Comparison of ENCODE assay signal across 8 cellular contexts in the genomic region with DNA sequence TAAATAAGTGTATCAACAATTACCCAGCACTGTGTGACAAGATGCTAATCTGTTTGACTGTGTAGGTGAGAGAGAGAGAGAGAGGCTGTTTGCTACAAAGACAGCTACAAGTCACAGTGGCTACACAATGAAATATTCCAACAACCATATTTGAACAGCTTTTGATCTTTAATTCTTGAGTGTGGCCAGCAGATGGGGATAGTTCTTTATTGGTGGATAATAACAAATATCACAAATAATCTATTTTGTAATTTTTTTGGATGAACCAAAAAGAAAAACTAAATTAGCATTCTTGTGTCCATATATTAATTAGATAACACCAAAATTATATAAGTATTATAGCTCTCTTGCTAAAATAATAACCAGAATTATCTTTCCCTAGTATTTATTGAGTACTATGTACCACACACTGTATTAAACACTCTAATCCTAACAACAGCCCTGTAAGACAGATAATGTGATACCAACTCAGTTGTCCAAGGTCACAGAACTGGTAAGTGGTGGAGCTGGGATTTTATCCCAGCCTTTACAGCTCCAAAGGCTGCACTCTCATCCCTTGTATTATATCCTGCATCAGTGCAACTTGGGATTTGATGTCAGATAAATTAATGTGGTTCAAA.
DNase-seq lines count a peak whose midpoint lies in the region; ATAC-seq and TF ChIP-seq lines count a peak whose summit lies in the region.

No MANE protein-coding gene starts in this region.

- H3K36me3 Mint-ChIP-seq in T-helper 17 cell (ENCODE audit: low read depth) = peaks cover 4% of the 10 kb centered on the region

- H3K4me3 ChIP-seq in cardiac muscle cell = no peak overlapping the region
- no peak overlapping the region for H3K4me3 ChIP-seq in epithelial cell of proximal tubule (ENCODE audit: low read depth, low read length)

- H3K9me3 ChIP-seq in cardiac muscle cell (ENCODE audit: low read depth) (no peaks in the 10 kb centered on the region), T-helper 17 cell (ENCODE audit: control insufficient read depth, low read length, poor library complexity, severe bottlenecking) (no peaks in the 10 kb centered on the region)

- peak; percentile 45 for TF ChIP-seq CTCF in cardiac muscle cell (IDR thresholded peaks at IDR 0.05; ENCODE audit: low read depth, low read length)
- TF ChIP-seq CTCF in epithelial cell of proximal tubule (conservative IDR thresholded peaks at IDR 0.05; ENCODE audit: low read depth, low read length) = peak; percentile 49

- peaks cover 5% of the 10 kb centered on the region for H3K4me1 Mint-ChIP-seq in T-helper 17 cell

- no peak for ATAC-seq in left cardiac atrium
- ATAC-seq in activated CD4-positive, CD25-positive, alpha-beta regulatory T cell treated with anti-CD3 and anti-CD28 coated beads, Interleukin-2, amount 50 U/mL, for 24 hours = no peak
- ATAC-seq in T-helper 17 cell = no peak

- no peaks in the 10 kb centered on the region for H3K27me3 ChIP-seq in cardiac muscle cell

- peak; percentile 34 to 63 for DNase-seq in cardiac muscle cell (ENCODE audit: low read depth in 1 of 2, low spot score in 1 of 2)
- no peak for DNase-seq in left cardiac atrium
- peak; percentile 34 for DNase-seq in NCI-H774 (lab: John Stamatoyannopoulos, UW)
- no peak for DNase-seq in epithelial cell of proximal tubule (ENCODE audit: low read depth)
- peak; percentile 21 for DNase-seq in stromal cell of bone marrow (ENCODE audit: low read depth)
- DNase-seq in GOT3 (lab: John Stamatoyannopoulos, UW) = no peak
- no peak for DNase-seq in T-helper 17 cell

- peaks cover 51% of the 10 kb centered on the region for H3K27me3 Mint-ChIP-seq in T-helper 17 cell

- no peaks in the 10 kb centered on the region for H3K4me1 ChIP-seq in cardiac muscle cell (ENCODE audit: low read depth)

- no peaks in the 10 kb centered on the region for H3K36me3 ChIP-seq in cardiac muscle cell

- intact Hi-C loops in left cardiac atrium (cut with DNase I) = loop anchor here (2.0 to 10.0 kb wide), 4 partner anchors 171 to 251 kb away; no protein-coding TSS in a partner anchor

- H3K27ac Mint-ChIP-seq in T-helper 17 cell = no peak overlapping the region

- H3K4me3 Mint-ChIP-seq in T-helper 17 cell = no peak overlapping the region

- H3K27ac ChIP-seq in cardiac muscle cell = no peak overlapping the region

Comparison
In these comparisons a context has a peak if more than half of its experiments do, and no peak if none do; other contexts are left out.
1. DNase-seq: peak in cardiac muscle cell (2 of 2), NCI-H774 (single experiment) and stromal cell of bone marrow (single experiment); none in left cardiac atrium (single experiment), epithelial cell of proximal tubule (single experiment), GOT3 (single experiment) and T-helper 17 cell (0 of 3).